In genomic region chr9:33177633-33178032, GRCh38 we compare ENCODE assay signal across 16 cellular contexts. TPM values are rescaled to one million over a fixed set of nuclear protein-coding genes. Genes with fewer than 3 reads are reported as not detected.
DNase-seq lines count a peak whose midpoint lies in the region; ATAC-seq and TF ChIP-seq lines count a peak whose summit lies in the region.
"Had no signal": no experiment of that assay in that cellular context is flagged by ENCODE, and none has a peak within 500 bp of the region (broad histone marks: within the 10 kb centered on the region; RNA-seq: fewer than 3 reads in every experiment).

No MANE protein-coding gene starts in this region.

- no peak overlapping the region for H3K4me3 ChIP-seq in left lung
- H3K4me3 ChIP-seq: heart left ventricle had no signal

- H3K36me3 ChIP-seq in left lung: no peaks in the 10 kb centered on the region
- H3K36me3 ChIP-seq: heart left ventricle had no signal

- no peak overlapping the region for H3K4me3 Mint-ChIP-seq in activated B cell treated with CpG ODN at 0.5 μM for 24 hours
- H3K4me3 Mint-ChIP-seq: activated naive CD8-positive, alpha-beta T cell treated with anti-CD3 and anti-CD28 coated beads for 36 hours; naive B cell; WTC11 had no signal

- H3K27me3 ChIP-seq in left lung: no peaks in the 10 kb centered on the region
- H3K27me3 ChIP-seq: heart left ventricle had no signal

- H3K4me1 Mint-ChIP-seq in activated B cell treated with CpG ODN at 0.5 μM for 24 hours: peaks cover 11% of the 10 kb centered on the region
- H3K4me1 Mint-ChIP-seq: activated naive CD8-positive, alpha-beta T cell treated with anti-CD3 and anti-CD28 coated beads for 36 hours; WTC11 had no signal

- POLR2A ChIA-PET in activated B cell treated with CpG ODN at 0.5 μM for 24 hours (lab: Charles Lee): interaction anchor here (0.9 to 1.5 kb wide), 4 partner anchors 10 to 48 kb away, joined by 3 to 4 read pairs (median 3); partner anchors contain the start of gene B4GALT1
- POLR2A ChIA-PET in GM10248 (lab: Yijun Ruan, JAX): interaction anchor here (0.7 kb wide), 1 partner anchor 71 kb away, joined by 4 read pairs; no protein-coding TSS in a partner anchor

- DNase-seq in activated B cell treated with CpG ODN at 0.5 μM for 24 hours (no peak), left cardiac atrium (no peak), germinal center (ENCODE audit: low spot score) (no peak), GM10248 (ENCODE audit: extremely low spot score) (no peak), left lung (no peak)
- DNase-seq: activated CD8-positive, alpha-beta memory T cell treated with anti-CD3 and anti-CD28 coated beads, Interleukin-2, amount 50 U/mL, for 4 hours; activated naive CD8-positive, alpha-beta T cell treated with anti-CD3 and anti-CD28 coated beads for 36 hours; heart left ventricle; left colon; naive B cell; NK-92 treated with Interleukin-12 subunit alpha and Interleukin-12 subunit beta, amount 100 ng/mL, for 24 hours had no signal

- no peaks in the 10 kb centered on the region for H3K36me3 Mint-ChIP-seq in activated B cell treated with CpG ODN at 0.5 μM for 24 hours (ENCODE audit: low read depth)
- H3K36me3 Mint-ChIP-seq: activated naive CD8-positive, alpha-beta T cell treated with anti-CD3 and anti-CD28 coated beads for 36 hours; naive B cell; WTC11 had no signal

- TF ChIP-seq CTCF in activated B cell treated with CpG ODN at 0.5 μM for 24 hours (IDR thresholded peaks at IDR 0.05): no peak
- TF ChIP-seq CTCF in GM10248 (IDR thresholded peaks at IDR 0.05; ENCODE audit: control extremely low read depth, extremely low read depth, low read depth, missing control alignments): no peak
- no peak for TF ChIP-seq CTCF in left lung (IDR thresholded peaks at IDR 0.05)

- intact Hi-C loops in activated B cell treated with CpG ODN at 0.5 μM for 24 hours (cut with micrococcal nuclease) (loop anchor here (2.0 kb wide), 1 partner anchor 15 kb away; no protein-coding TSS in a partner anchor), left cardiac atrium (cut with DNase I) (loop anchor here in 1 of 2 donors (10.0 kb wide), 1 partner anchor 47 kb away; no protein-coding TSS in a partner anchor), left lung (cut with DNase I) (loop anchor here in 1 of 2 donors (10.0 kb wide), 1 partner anchor 93 kb away; no protein-coding TSS in a partner anchor)

- H3K9me3 Mint-ChIP-seq in activated B cell treated with CpG ODN at 0.5 μM for 24 hours: no peaks in the 10 kb centered on the region
- H3K9me3 Mint-ChIP-seq: activated naive CD8-positive, alpha-beta T cell treated with anti-CD3 and anti-CD28 coated beads for 36 hours; naive B cell; WTC11 had no signal

- H3K27ac ChIP-seq in left lung: no peak overlapping the region
- H3K27ac ChIP-seq: epithelial cell of prostate, heart left ventricle had no signal

- H3K27ac Mint-ChIP-seq in activated B cell treated with CpG ODN at 0.5 μM for 24 hours: peak overlapping the region; percentile 12
- H3K27ac Mint-ChIP-seq: activated naive CD8-positive, alpha-beta T cell treated with anti-CD3 and anti-CD28 coated beads for 36 hours; WTC11 had no signal

- H3K9me3 ChIP-seq in left lung: no peaks in the 10 kb centered on the region
- H3K9me3 ChIP-seq: heart left ventricle had no signal

- ATAC-seq in GM18517 (IDR thresholded peaks at IDR 0.05; ENCODE audit: unreplicated experiment) (peak; percentile 84), GM21390 (IDR thresholded peaks at IDR 0.05; ENCODE audit: unreplicated experiment) (peak; percentile 76), HG02981 (IDR thresholded peaks at IDR 0.05; ENCODE audit: unreplicated experiment) (peak; percentile 91), activated B cell treated with CpG ODN at 0.5 μM for 24 hours (ENCODE audit: low read depth) (peak; percentile 50), left cardiac atrium (no peak), left lung (no peak)
- ATAC-seq: heart left ventricle, left colon, WTC11 had no signal

- CTCF ChIA-PET in activated B cell treated with CpG ODN at 0.5 μM for 24 hours (lab: Charles Lee) (interaction anchor here (0.7 kb wide), 1 partner anchor 48 kb away, joined by 3 read pairs; no protein-coding TSS in a partner anchor), GM10248 (lab: Yijun Ruan, JAX) (interaction anchor here (0.9 to 2.2 kb wide), 4 partner anchors 9 to 48 kb away, joined by 3 to 5 read pairs (median 4); no protein-coding TSS in a partner anchor)

- peaks cover 0 to 7% of the 10 kb centered on the region in 2 donors for H3K4me1 ChIP-seq in left lung

- H3K27me3 Mint-ChIP-seq in activated B cell treated with CpG ODN at 0.5 μM for 24 hours: no peaks in the 10 kb centered on the region
- H3K27me3 Mint-ChIP-seq: naive B cell had no signal

RNA-seq across cellular contexts. Expression of gene B4GALT1, which starts 10.5 kb away (rescaled TPM):
- total RNA-seq in activated B cell treated with CpG ODN at 0.5 μM for 24 hours (111 and 118 TPM in 2 replicates), left cardiac atrium (100 to 1,000 TPM in 1 of 2 donors, 10 to 100 TPM in 1; 49.5 to 107 TPM), left lung (100 to 1,000 TPM in 1 of 2 donors, 10 to 100 TPM in 1; 83.6 to 107 TPM)

Comparison
In these comparisons a context has a peak if more than half of its experiments do, and no peak if none do; other contexts are left out.
1. ATAC-seq: peak in GM18517 (single experiment), GM21390 (single experiment), HG02981 (single experiment) and activated B cell treated with CpG ODN at 0.5 μM for 24 hours (single experiment); none in left cardiac atrium (0 of 2) and left lung (single experiment).